In genomic region chr5:139702548-139702947, GRCh38 we compare ENCODE assay signal across 22 cellular contexts.
"Had no signal": no experiment of that assay in that cellular context is flagged by ENCODE, and none has a peak within 500 bp of the region (broad histone marks: within the 10 kb centered on the region; RNA-seq: fewer than 3 reads in every experiment).

No MANE protein-coding gene starts in this region.

- H3K4me3 ChIP-seq: breast epithelium, prostate gland, sigmoid colon, tibial nerve had no signal

- H3K9me3 ChIP-seq: breast epithelium, prostate gland, sigmoid colon, tibial nerve had no signal

- H3K27me3 ChIP-seq: breast epithelium, sigmoid colon, tibial nerve had no signal

- ATAC-seq: activated CD4-positive, CD25-positive, alpha-beta regulatory T cell treated with anti-CD3 and anti-CD28 coated beads, Interleukin-2, amount 50 U/mL, for 24 hours; activated naive CD8-positive, alpha-beta T cell treated with anti-CD3 and anti-CD28 coated beads, Interleukin-2, amount 50 U/mL, for 24 hours; activated T-cell treated with anti-CD3 and anti-CD28 coated beads, Interleukin-2, amount 50 U/mL, for 4 hours; left cardiac atrium; left ventricle myocardium superior had no signal

- H3K27ac ChIP-seq: breast epithelium, prostate gland, sigmoid colon, tibial nerve had no signal

- H3K36me3 Mint-ChIP-seq: activated CD4-positive, alpha-beta memory T cell treated with anti-CD3 and anti-CD28 coated beads for 36 hours; activated naive CD4-positive, alpha-beta T cell treated with anti-CD3 and anti-CD28 coated beads, Interleukin-2, amount 50 U/mL, for 24 hours had no signal

- H3K27ac Mint-ChIP-seq: activated CD4-positive, alpha-beta memory T cell treated with anti-CD3 and anti-CD28 coated beads for 36 hours; activated CD4-positive, alpha-beta T cell treated with anti-CD3 and anti-CD28 coated beads, Interleukin-2, amount 10 ng/mL, durations not matched to agents 24 days and 14 days; activated naive CD8-positive, alpha-beta T cell treated with anti-CD3 and anti-CD28 coated beads, Interleukin-2, amount 50 U/mL, for 24 hours; activated T-helper 2 cell treated with anti-CD3 and anti-CD28 coated beads, Interferon-gamma antibody, Interleukin-2, Interleukin-4, amounts not matched to agents 10 μg/mL and 5 μg/mL and 100 μg/mL, durations not matched to agents 14 hours and 24 hours and 36 hours; dendritic cell treated with granulocyte-macrophage colony-stimulating factor and Interleukin-4, amounts not matched to agents 40 ng/mL and 50 ng/mL, for 4 days had no signal

- H3K36me3 ChIP-seq: breast epithelium, prostate gland, sigmoid colon, tibial nerve had no signal

- H3K9me3 Mint-ChIP-seq: activated CD4-positive, alpha-beta memory T cell treated with anti-CD3 and anti-CD28 coated beads for 36 hours; activated CD4-positive, alpha-beta T cell treated with anti-CD3 and anti-CD28 coated beads, Interleukin-2, amount 10 ng/mL, durations not matched to agents 24 days and 14 days; activated naive CD4-positive, alpha-beta T cell treated with anti-CD3 and anti-CD28 coated beads, Interleukin-2, amount 50 U/mL, for 24 hours; activated naive CD8-positive, alpha-beta T cell treated with anti-CD3 and anti-CD28 coated beads, Interleukin-2, amount 50 U/mL, for 24 hours; activated T-cell treated with anti-CD3 and anti-CD28 coated beads, Interleukin-2, amount 50 U/mL, for 4 hours; activated T-helper 2 cell treated with anti-CD3 and anti-CD28 coated beads, Interferon-gamma antibody, Interleukin-2, Interleukin-4, amounts not matched to agents 10 μg/mL and 5 μg/mL and 100 μg/mL, durations not matched to agents 14 hours and 24 hours and 36 hours; dendritic cell treated with granulocyte-macrophage colony-stimulating factor and Interleukin-4, amounts not matched to agents 40 ng/mL and 50 ng/mL, for 4 days had no signal

- H3K4me3 Mint-ChIP-seq: activated CD4-positive, alpha-beta memory T cell treated with anti-CD3 and anti-CD28 coated beads for 36 hours; activated CD4-positive, alpha-beta T cell treated with anti-CD3 and anti-CD28 coated beads, Interleukin-2, amount 10 ng/mL, durations not matched to agents 24 days and 14 days; activated naive CD4-positive, alpha-beta T cell treated with anti-CD3 and anti-CD28 coated beads, Interleukin-2, amount 50 U/mL, for 24 hours; activated naive CD8-positive, alpha-beta T cell treated with anti-CD3 and anti-CD28 coated beads, Interleukin-2, amount 50 U/mL, for 24 hours; activated T-cell treated with anti-CD3 and anti-CD28 coated beads, Interleukin-2, amount 50 U/mL, for 4 hours; dendritic cell treated with granulocyte-macrophage colony-stimulating factor and Interleukin-4, amounts not matched to agents 40 ng/mL and 50 ng/mL, for 4 days had no signal

- DNase-seq: activated CD4-positive, alpha-beta memory T cell treated with anti-CD3 and anti-CD28 coated beads for 36 hours; activated CD4-positive, alpha-beta T cell treated with anti-CD3 and anti-CD28 coated beads, Interleukin-2, amount 10 ng/mL, durations not matched to agents 24 days and 14 days; activated CD8-positive, alpha-beta memory T cell treated with anti-CD3 and anti-CD28 coated beads, Interleukin-2, amount 50 U/mL, for 48 hours; activated naive CD8-positive, alpha-beta T cell treated with anti-CD3 and anti-CD28 coated beads, Interleukin-2, amount 50 U/mL, for 24 hours; activated T-cell treated with anti-CD3 and anti-CD28 coated beads, Interleukin-2, amount 50 U/mL, for 4 hours; amygdala; central memory CD4-positive, alpha-beta T cell; effector CD4-positive, alpha-beta T cell; left cardiac atrium; left ventricle myocardium superior; retina; sigmoid colon; small intestine; stimulated activated CD4-positive, alpha-beta T cell treated with anti-CD3 and anti-CD28 coated beads, Interleukin-1b, Interleukin-23, amount 100 ng/mL, for 48 hours; stimulated activated naive CD4-positive, alpha-beta T cell had no signal
